16 cellular contexts compared by ENCODE assay signal in the genomic region with DNA sequence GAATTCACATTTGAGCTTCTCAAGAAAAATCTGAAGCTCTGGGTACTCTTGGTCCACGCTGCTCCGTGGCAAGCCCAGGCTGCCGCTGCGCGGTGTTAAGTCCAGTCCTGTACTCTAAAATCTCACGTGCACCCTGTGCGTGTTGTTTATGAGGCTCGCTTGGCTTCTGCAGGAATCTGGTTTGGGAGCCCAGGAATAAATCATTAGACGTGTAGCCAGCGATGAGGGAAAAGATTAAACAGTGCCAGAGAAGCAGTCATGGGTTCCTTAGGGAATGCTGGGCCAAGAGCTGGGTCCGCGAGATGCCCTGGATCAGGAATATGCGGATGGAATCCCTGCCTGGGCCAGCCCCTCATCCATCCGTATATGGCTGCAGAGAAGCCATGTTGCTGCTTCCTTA.
A peak's percentile ranks its signal among the peaks of the same experiment; 100 is the strongest.
DNase-seq lines count a peak whose midpoint lies in the region; ATAC-seq, FAIRE-seq and TF ChIP-seq lines count a peak whose summit lies in the region.
"Had no signal": no experiment of that assay in that cellular context is flagged by ENCODE, and none has a peak within 500 bp of the region (broad histone marks: within the 10 kb centered on the region; RNA-seq: fewer than 3 reads in every experiment).

No MANE protein-coding gene starts in this region.

- no peak overlapping the region for H3K4ac ChIP-seq in H1 (replicated peaks; ENCODE audit: insufficient read length, low read depth, low read length)

- no peak overlapping the region for H3K4me2 ChIP-seq in H1 (ENCODE audit: insufficient read depth in 1 of 2, low read depth in 2 of 2, low read length in 2 of 2)
- peak overlapping the region; percentile 2 for H3K4me2 ChIP-seq in osteoblast (ENCODE audit: insufficient read depth, low read length)

- 0 out of 2 replicates have a peak overlapping the region, but pooled peaks have one; percentile 33 for H2AFZ ChIP-seq in H1 (ENCODE audit: low read length)
- H2AFZ ChIP-seq in osteoblast (ENCODE audit: low read length) = no peak overlapping the region

- TF ChIP-seq EP300 in H1 (IDR thresholded peaks at IDR 0.05; ENCODE audit: borderline replicate concordance in 1 of 2, low read depth in 2 of 2, low read length in 2 of 2) = no peak
- TF ChIP-seq EP300 in transverse colon (IDR thresholded peaks at IDR 0.05; ENCODE audit: low read depth) = peak; percentile 65

- no peak overlapping the region for H2BK20ac ChIP-seq in H1 (ENCODE audit: low read length)

- 90% methylated on average over 14 of the region's 14 CpGs; no CpG with 5 or more reads in 1 of the 2 experiments for WGBS in H1 (ENCODE audit: extremely low coverage in 1 of 2, insufficient coverage in 1 of 2, insufficient read length in 1 of 2, insufficient replicate concordance in 2 of 2, low coverage in 1 of 2, low lambda C conversion rate in 2 of 2, missing lambda C conversion rate in 1 of 2), 2 experiments
- WGBS in transverse colon (ENCODE audit: low coverage in 1 of 2), 2 donors = 54% methylated on average over 14 of the region's 14 CpGs; no CpG with 5 or more reads in 1 of the 2 donors

- H3K9ac ChIP-seq in H1 (replicated peaks in 1 of 4; ENCODE audit: extremely low read depth in 1 of 4, low read depth in 3 of 4, low read length in 3 of 4) = no peak overlapping the region

- H2BK120ac ChIP-seq in H1 (replicated peaks; ENCODE audit: low read depth, low read length) = no peak overlapping the region

- TF ChIP-seq RAD21 in H1 (IDR thresholded peaks at IDR 0.05 in 1 of 2, conservative IDR thresholded peaks at IDR 0.05 in 1 of 2; ENCODE audit: low read depth in 2 of 2, low read length in 2 of 2) = no peak

- ATAC-seq in RWPE2 (ENCODE audit: low read depth) (no peak), HG03139 (IDR thresholded peaks at IDR 0.05; ENCODE audit: unreplicated experiment) (no peak)
- ATAC-seq: activated naive CD4-positive, alpha-beta T cell treated with anti-CD3 and anti-CD28 coated beads, Interleukin-2, amount 50 U/mL, for 72 hours; natural killer cell treated with Interleukin-12 subunit alpha and Interleukin-12 subunit beta and Interleukin-15 and Interleukin-18, amount 100 ng/mL, for 72 hours; right lobe of liver had no signal

- H3K18ac ChIP-seq in H1 (ENCODE audit: extremely low read depth, low read length) = no peak overlapping the region

- H3K27ac ChIP-seq in RWPE2 (ENCODE audit: poor library complexity, severe bottlenecking) = no peak overlapping the region
- H3K27ac ChIP-seq in H1 (ENCODE audit: low read depth, low read length) = no peak overlapping the region
- H3K27ac ChIP-seq in osteoblast (ENCODE audit: low read depth, low read length) = no peak overlapping the region
- peak overlapping the region; percentile 70 to 86 (median 77) for H3K27ac ChIP-seq in transverse colon
- H3K27ac ChIP-seq: right lobe of liver had no signal

- no peak overlapping the region for H2BK15ac ChIP-seq in H1 (ENCODE audit: low read length)

- H3K9me3 ChIP-seq in RWPE2 (ENCODE audit: severe bottlenecking) = no peaks in the 10 kb centered on the region
- H3K9me3 ChIP-seq in H1 (ENCODE audit: insufficient read depth in 2 of 2, low read depth in 1 of 2, low read length in 1 of 2) = no peaks in the 10 kb centered on the region
- no peaks in the 10 kb centered on the region for H3K9me3 ChIP-seq in osteoblast (ENCODE audit: low read depth, low read length)
- no peaks in the 10 kb centered on the region for H3K9me3 ChIP-seq in transverse colon
- H3K9me3 ChIP-seq: right lobe of liver had no signal

- in situ Hi-C loops in transverse colon (cut with MboI; ENCODE audit: low pct_ligation_motif_present in 1 of 4, low pct_unique_long_range_greater_than_20kb in 1 of 4, low sequenced_read_pairs in 3 of 4) = no loop called here

- H4K8ac ChIP-seq in H1 (ENCODE audit: extremely low read depth, insufficient read depth, low read length) = no peak overlapping the region

- no peak overlapping the region for H2BK12ac ChIP-seq in H1 (ENCODE audit: low read depth, low read length)

- no peaks in the 10 kb centered on the region for H3K79me1 ChIP-seq in H1 (ENCODE audit: low read depth, low read length)

- no peak overlapping the region for H4K5ac ChIP-seq in H1 (ENCODE audit: insufficient read length, low read depth, low read length)

- POLR2A ChIA-PET in H1 (lab: Charles Lee; ENCODE audit: partially characterized antibody) = interaction anchor here (1.5 kb wide), 1 partner anchor 112 kb away, joined by 6 read pairs; no protein-coding TSS in a partner anchor

- H3K4me1 ChIP-seq in RWPE2 (ENCODE audit: insufficient read depth, poor library complexity, severe bottlenecking) (peaks cover 6% of the 10 kb centered on the region), H1 (replicated peaks in 1 of 4; ENCODE audit: control insufficient read depth in 3 of 4, insufficient read depth in 4 of 4, low read length in 3 of 4) (no peaks in the 10 kb centered on the region), osteoblast (ENCODE audit: insufficient read depth, low read length) (peaks cover 29% of the 10 kb centered on the region), transverse colon (peaks cover 2 to 15% (median 12%) of the 10 kb centered on the region in 4 donors)
- H3K4me1 ChIP-seq: right lobe of liver had no signal

- H3K23ac ChIP-seq in H1 (ENCODE audit: insufficient read length) = no peak overlapping the region

- no peak overlapping the region for H3K14ac ChIP-seq in H1 (ENCODE audit: insufficient read length)

- no peaks in the 10 kb centered on the region for H3K79me2 ChIP-seq in H1 (ENCODE audit: control insufficient read depth in 1 of 2, insufficient read depth in 2 of 2, low read length in 2 of 2)
- H3K79me2 ChIP-seq in osteoblast (ENCODE audit: insufficient read depth, low read length) = no peaks in the 10 kb centered on the region

- no peaks in the 10 kb centered on the region for H3K23me2 ChIP-seq in H1 (ENCODE audit: low read depth, low read length)

- H3K27me3 ChIP-seq in RWPE2 (ENCODE audit: insufficient read depth, poor library complexity, severe bottlenecking) = no peaks in the 10 kb centered on the region
- no peaks in the 10 kb centered on the region; a peak in 2 of 7 replicates for H3K27me3 ChIP-seq in H1 (replicated peaks in 1 of 4; ENCODE audit: control insufficient read depth in 3 of 4, extremely low read depth in 1 of 4, insufficient read depth in 3 of 4, low read length in 3 of 4)
- H3K27me3 ChIP-seq in osteoblast (ENCODE audit: insufficient read depth, low read length) = peaks cover 16% of the 10 kb centered on the region
- H3K27me3 ChIP-seq in transverse colon = no peaks in the 10 kb centered on the region
- H3K27me3 ChIP-seq: right lobe of liver had no signal

- CTCF ChIA-PET in H1 (lab: Charles Lee; ENCODE audit: partially characterized antibody) = interaction anchor here (1.5 to 6.2 kb wide), 9 partner anchors 11 to 146 kb away, joined by 4 to 62 read pairs (median 7); no protein-coding TSS in a partner anchor

- H3K4me3 ChIP-seq in RWPE2 (ENCODE audit: severe bottlenecking) = no peak overlapping the region
- no peak overlapping the region for H3K4me3 ChIP-seq in H1 (ENCODE audit: extremely low read depth in 1 of 4, insufficient read depth in 2 of 4, low read depth in 3 of 4, low read length in 4 of 4)
- no peak overlapping the region for H3K4me3 ChIP-seq in osteoblast (ENCODE audit: insufficient read depth, low read length)
- H3K4me3 ChIP-seq in transverse colon = no peak overlapping the region
- H3K4me3 ChIP-seq: lung, right lobe of liver had no signal

- H2BK5ac ChIP-seq in H1 (ENCODE audit: low read depth, low read length) = no peak overlapping the region

- DNase-seq in RWPE2 (ENCODE audit: low spot score) (peak; percentile 66), H1 (ENCODE audit: low read depth in 1 of 2, low spot score in 2 of 2) (no peak), osteoblast (ENCODE audit: insufficient read length, low spot score, missing footprints) (no peak), transverse colon (peak; percentile 43), HCEC 1CT (no peak), nucleus accumbens (lab: John Stamatoyannopoulos, UW) (no peak)
- DNase-seq: activated CD4-positive, alpha-beta T cell treated with anti-CD3 and anti-CD28 coated beads, Interleukin-2, amount 50 U/mL, for 1 hour; C1 segment of cervical spinal cord; caudate nucleus; right lobe of liver had no signal

- TF ChIP-seq POLR2A in H1 (IDR thresholded peaks at IDR 0.05; ENCODE audit: control extremely low read depth in 1 of 2, low read depth in 2 of 2, low read length in 2 of 2) = no peak
- TF ChIP-seq POLR2A in transverse colon (IDR thresholded peaks at IDR 0.05) = no peak

- FAIRE-seq in H1 (lab: Jason Lieb, UNC) = no peak
- FAIRE-seq: GM19239, TTC549 had no signal

- no peak overlapping the region for H2AK5ac ChIP-seq in H1 (ENCODE audit: low read depth, low read length)

- TF ChIP-seq CTCF in RWPE2 (IDR thresholded peaks at IDR 0.05; ENCODE audit: poor library complexity, severe bottlenecking) (no peak), H1 (IDR thresholded peaks at IDR 0.05; ENCODE audit: control extremely low read depth in 1 of 3, insufficient read depth in 1 of 3, low read depth in 1 of 3, low read length in 3 of 3) (no peak), osteoblast (IDR thresholded peaks at IDR 0.05; ENCODE audit: extremely low read depth, low read depth, low read length) (no peak), transverse colon (IDR thresholded peaks at IDR 0.05) (no peak)

- no peaks in the 10 kb centered on the region for H4K20me1 ChIP-seq in H1 (replicated peaks in 1 of 2; ENCODE audit: control insufficient read depth in 1 of 2, insufficient read depth in 2 of 2, low read length in 2 of 2)
- no peaks in the 10 kb centered on the region for H4K20me1 ChIP-seq in osteoblast (ENCODE audit: insufficient read depth, low read length)

- no peak overlapping the region for H3K56ac ChIP-seq in H1 (replicated peaks; ENCODE audit: insufficient read length, low read depth, low read length)

- H4K91ac ChIP-seq in H1 (replicated peaks; ENCODE audit: insufficient read length, low read length) = no peak overlapping the region

- intact Hi-C loops in transverse colon (cut with DNase I; ENCODE audit: low total_unique reads) = loop anchor here (10.0 kb wide), 1 partner anchor 50 kb away; no protein-coding TSS in a partner anchor

- H3K36me3 ChIP-seq in RWPE2 (ENCODE audit: low read depth) = no peaks in the 10 kb centered on the region
- H3K36me3 ChIP-seq in H1 (ENCODE audit: control insufficient read depth in 2 of 4, insufficient read depth in 4 of 4, low read length in 3 of 4) = no peaks in the 10 kb centered on the region
- no peaks in the 10 kb centered on the region for H3K36me3 ChIP-seq in osteoblast (ENCODE audit: insufficient read depth, low read length)
- no peaks in the 10 kb centered on the region for H3K36me3 ChIP-seq in transverse colon
- H3K36me3 ChIP-seq: right lobe of liver had no signal

TF ChIP-seq in H1, 55 proteins besides CTCF, POLR2A, EP300 and RAD21:
- TF ChIP-seq CREB1 (IDR thresholded peaks at IDR 0.05) (no peak), BCL11A (IDR thresholded peaks at IDR 0.05; ENCODE audit: low read depth in 2 of 2, low read length in 2 of 2) (no peak), SIN3A (conservative IDR thresholded peaks at IDR 0.05 in 1 of 2, IDR thresholded peaks at IDR 0.05 in 1 of 2; ENCODE audit: low read depth in 1 of 2, low read length in 2 of 2) (no peak), SAP30 (IDR thresholded peaks at IDR 0.05; ENCODE audit: insufficient read depth, insufficient replicate concordance, low read length) (no peak)

Comparison
In these comparisons a context has a peak if more than half of its experiments do, and no peak if none do; other contexts are left out.
1. DNase-seq: peak in RWPE2 (single experiment) and transverse colon (single experiment); none in H1 (0 of 2), osteoblast (single experiment), HCEC 1CT (single experiment) and nucleus accumbens (0 of 56).
2. H3K27ac ChIP-seq: peak in transverse colon (4 of 4); none in RWPE2 (single experiment), H1 (single experiment) and osteoblast (single experiment).